10 cellular contexts compared by ENCODE assay signal in genomic region chr1:167518331-167518700, GRCh38. TPM values are rescaled to one million over a fixed set of nuclear protein-coding genes. Genes with fewer than 3 reads are reported as not detected.
DNase-seq lines count a peak whose midpoint lies in the region; ATAC-seq and TF ChIP-seq lines count a peak whose summit lies in the region.
"Had no signal": no experiment of that assay in that cellular context is flagged by ENCODE, and none has a peak within 500 bp of the region (broad histone marks: within the 10 kb centered on the region; RNA-seq: fewer than 3 reads in every experiment).

Gene CD247 (minus strand): TSS chr1:167518529. CDS start chr1:167518465, 64 bp downstream.

- intact Hi-C loops in T-helper 1 cell treated with Interleukin-12 subunit alpha and Interleukin-12 subunit beta and Interleukin-4 antibody, amounts not matched to agents 30 ng/mL and 1 ng/mL, for 36 hours (cut with micrococcal nuclease): loop anchor here (1.0 to 10.0 kb wide), 15 partner anchors 9 to 1024 kb away; partner anchors contain the start of genes CREG1, DCAF6, MPC2 and POU2F1
- intact Hi-C loops in activated T-helper 1 cell treated with anti-CD3 and anti-CD28 coated beads, Interleukin-12 subunit alpha, Interleukin-12 subunit beta, Interleukin-2, Interleukin-4 antibody, amounts not matched to agents 30 ng/mL and 10 ng/mL and 1 ng/mL, durations not matched to agents 14 hours and 24 hours and 36 hours (cut with micrococcal nuclease): loop anchor here (1.0 to 10.0 kb wide), 7 partner anchors 15 to 644 kb away; partner anchors contain the start of gene TADA1
- intact Hi-C loops in stomach (cut with DNase I; ENCODE audit: low total_unique reads): no loop called here

- H2AFZ ChIP-seq in osteoblast (ENCODE audit: low read length): no peak within 1 kb of the TSS

- TF ChIP-seq CTCF in stomach (IDR thresholded peaks at IDR 0.05) (no peak), osteoblast (IDR thresholded peaks at IDR 0.05; ENCODE audit: extremely low read depth, low read depth, low read length) (no peak)

- POLR2A ChIA-PET in naive thymus-derived CD8-positive, alpha-beta T cell (lab: Charles Lee): interaction anchor here (0.6 to 6.6 kb wide), 22 partner anchors 10 to 297 kb away, joined by 3 to 124 read pairs (median 20); partner anchors contain the start of genes CREG1, POU2F1 and RCSD1

- H3K27me3 ChIP-seq in stomach (no peaks in the 10 kb centered on the region), osteoblast (ENCODE audit: insufficient read depth, low read length) (peaks cover 7% of the 10 kb centered on the region)

- peaks cover 43% of the 10 kb centered on the region for H3K36me3 Mint-ChIP-seq in activated T-helper 1 cell treated with anti-CD3 and anti-CD28 coated beads, Interleukin-12 subunit alpha, Interleukin-12 subunit beta, Interleukin-2, Interleukin-4 antibody, amounts not matched to agents 30 ng/mL and 10 ng/mL and 1 ng/mL, durations not matched to agents 14 hours and 24 hours and 36 hours (ENCODE audit: low read depth)
- peaks cover 0 to 27% (median 20%) of the 10 kb centered on the region in 3 donors for H3K36me3 Mint-ChIP-seq in naive thymus-derived CD8-positive, alpha-beta T cell

- peak within 1 kb of the TSS; percentile 97 for H3K4me3 Mint-ChIP-seq in activated T-helper 1 cell treated with anti-CD3 and anti-CD28 coated beads, Interleukin-12 subunit alpha, Interleukin-12 subunit beta, Interleukin-2, Interleukin-4 antibody, amounts not matched to agents 30 ng/mL and 10 ng/mL and 1 ng/mL, durations not matched to agents 14 hours and 24 hours and 36 hours
- peak within 1 kb of the TSS; percentile 93 to 100 (median 99) for H3K4me3 Mint-ChIP-seq in naive thymus-derived CD8-positive, alpha-beta T cell

- H3K4me1 Mint-ChIP-seq in activated T-helper 1 cell treated with anti-CD3 and anti-CD28 coated beads, Interleukin-12 subunit alpha, Interleukin-12 subunit beta, Interleukin-2, Interleukin-4 antibody, amounts not matched to agents 30 ng/mL and 10 ng/mL and 1 ng/mL, durations not matched to agents 14 hours and 24 hours and 36 hours (ENCODE audit: low read depth): peaks cover 55% of the 10 kb centered on the region
- H3K4me1 Mint-ChIP-seq in naive thymus-derived CD8-positive, alpha-beta T cell: peaks cover 13 to 51% (median 38%) of the 10 kb centered on the region in 4 donors

- no peaks in the 10 kb centered on the region for H4K20me1 ChIP-seq in osteoblast (ENCODE audit: insufficient read depth, low read length)

- H3K4me3 ChIP-seq in stomach: peak within 1 kb of the TSS in 3 of 4 donors; percentile 13 to 33 (median 15)
- H3K4me3 ChIP-seq in osteoblast (ENCODE audit: insufficient read depth, low read length): no peak within 1 kb of the TSS

- peak; percentile 70 to 80 for ATAC-seq in naive thymus-derived CD8-positive, alpha-beta T cell

- no peak within 1 kb of the TSS for H3K4me2 ChIP-seq in osteoblast (ENCODE audit: insufficient read depth, low read length)

- H3K79me2 ChIP-seq in osteoblast (ENCODE audit: insufficient read depth, low read length): no peaks in the 10 kb centered on the region

- H3K27me3 Mint-ChIP-seq in activated T-helper 1 cell treated with anti-CD3 and anti-CD28 coated beads, Interleukin-12 subunit alpha, Interleukin-12 subunit beta, Interleukin-2, Interleukin-4 antibody, amounts not matched to agents 30 ng/mL and 10 ng/mL and 1 ng/mL, durations not matched to agents 14 hours and 24 hours and 36 hours (ENCODE audit: insufficient read depth): peaks cover 7% of the 10 kb centered on the region
- H3K27me3 Mint-ChIP-seq in naive thymus-derived CD8-positive, alpha-beta T cell: no peaks in the 10 kb centered on the region

- DNase-seq in activated T-helper 1 cell treated with anti-CD3 and anti-CD28 coated beads, Interleukin-12 subunit alpha, Interleukin-12 subunit beta, Interleukin-2, Interleukin-4 antibody, amounts not matched to agents 30 ng/mL and 10 ng/mL and 1 ng/mL, durations not matched to agents 14 hours and 24 hours and 36 hours (ENCODE audit: low spot score): peak; percentile 73
- peak; percentile 50 to 88 (median 78) for DNase-seq in naive thymus-derived CD8-positive, alpha-beta T cell
- DNase-seq in stomach (no peak), osteoblast (ENCODE audit: insufficient read length, low spot score, missing footprints) (no peak), NCI-H2029 treated with DMSO at 0.1 percent for 48 hours (lab: John Stamatoyannopoulos, UW) (no peak), NCI-H2196 treated with DMSO at 0.1 percent for 48 hours (lab: John Stamatoyannopoulos, UW; ENCODE audit: unreplicated experiment) (no peak), NCI-H1092 (lab: John Stamatoyannopoulos, UW) (no peak)

- H3K36me3 ChIP-seq in stomach: no peaks in the 10 kb centered on the region
- H3K36me3 ChIP-seq in osteoblast (ENCODE audit: insufficient read depth, low read length): no peaks in the 10 kb centered on the region
- H3K36me3 ChIP-seq: esophagus muscularis mucosa had no signal

- 73 to 93% (median 84%) methylated on average over 14 of the region's 14 CpGs for WGBS in stomach, 5 donors

- H3K27ac ChIP-seq in stomach (peak within 1 kb of the TSS; percentile 31 to 59 (median 50)), osteoblast (ENCODE audit: low read depth, low read length) (no peak within 1 kb of the TSS)
- H3K27ac ChIP-seq: esophagus muscularis mucosa had no signal

- peak within 1 kb of the TSS; percentile 98 for H3K27ac Mint-ChIP-seq in activated T-helper 1 cell treated with anti-CD3 and anti-CD28 coated beads, Interleukin-12 subunit alpha, Interleukin-12 subunit beta, Interleukin-2, Interleukin-4 antibody, amounts not matched to agents 30 ng/mL and 10 ng/mL and 1 ng/mL, durations not matched to agents 14 hours and 24 hours and 36 hours
- H3K27ac Mint-ChIP-seq in naive thymus-derived CD8-positive, alpha-beta T cell: peak within 1 kb of the TSS; percentile 97 to 100 (median 99)

- H3K9me3 ChIP-seq in stomach: no peaks in the 10 kb centered on the region
- H3K9me3 ChIP-seq in osteoblast (ENCODE audit: low read depth, low read length): no peaks in the 10 kb centered on the region
- H3K9me3 ChIP-seq: esophagus muscularis mucosa had no signal

- TF ChIP-seq POLR2A in stomach (IDR thresholded peaks at IDR 0.05): no peak

- no peaks in the 10 kb centered on the region for H3K4me1 ChIP-seq in stomach
- H3K4me1 ChIP-seq in osteoblast (ENCODE audit: insufficient read depth, low read length): no peaks in the 10 kb centered on the region
- H3K4me1 ChIP-seq: esophagus muscularis mucosa had no signal

- no peaks in the 10 kb centered on the region for H3K9me3 Mint-ChIP-seq in activated T-helper 1 cell treated with anti-CD3 and anti-CD28 coated beads, Interleukin-12 subunit alpha, Interleukin-12 subunit beta, Interleukin-2, Interleukin-4 antibody, amounts not matched to agents 30 ng/mL and 10 ng/mL and 1 ng/mL, durations not matched to agents 14 hours and 24 hours and 36 hours
- H3K9me3 Mint-ChIP-seq in naive thymus-derived CD8-positive, alpha-beta T cell: peaks cover 0 to 2% (median 0%) of the 10 kb centered on the region in 9 donors

- no peak for TF ChIP-seq EP300 in stomach (IDR thresholded peaks at IDR 0.05)

RNA-seq across cellular contexts. Expression of gene CD247, which starts in this region (rescaled TPM):
- 211 and 220 TPM in 2 replicates for total RNA-seq in T-helper 1 cell treated with Interleukin-12 subunit alpha and Interleukin-12 subunit beta and Interleukin-4 antibody, amounts not matched to agents 30 ng/mL and 1 ng/mL, for 36 hours
- total RNA-seq in activated T-helper 1 cell treated with anti-CD3 and anti-CD28 coated beads, Interleukin-12 subunit alpha, Interleukin-12 subunit beta, Interleukin-2, Interleukin-4 antibody, amounts not matched to agents 30 ng/mL and 10 ng/mL and 1 ng/mL, durations not matched to agents 14 hours and 24 hours and 36 hours: 237 and 238 TPM in 2 replicates
- total RNA-seq in naive thymus-derived CD8-positive, alpha-beta T cell: 100 to 1,000 TPM; 300 to 308 TPM
- 100 to 1,000 TPM; 244 to 325 (median 310) TPM for polyA plus RNA-seq in naive thymus-derived CD8-positive, alpha-beta T cell
- total RNA-seq in stomach: 1 to 10 TPM in 2 of 5 donors, not detected in 3; 5.3 to 6.7 TPM
- polyA plus RNA-seq in stomach: 1 to 10 TPM in 2 of 3 donors, under 1 TPM in 1; 0.68 to 3.1 (median 1.0) TPM
- not detected in 2 replicates for total RNA-seq in osteoblast
- total RNA-seq: M059J had no signal

Comparison
In these comparisons a context has a peak if more than half of its experiments do, and no peak if none do; other contexts are left out.
1. RNA of gene CD247 (total RNA-seq): 300 to 308 TPM in naive thymus-derived CD8-positive, alpha-beta T cell, 237 to 238 TPM in activated T-helper 1 cell treated with anti-CD3 and anti-CD28 coated beads, Interleukin-12 subunit alpha, Interleukin-12 subunit beta, Interleukin-2, Interleukin-4 antibody, amounts not matched to agents 30 ng/mL and 10 ng/mL and 1 ng/mL, durations not matched to agents 14 hours and 24 hours and 36 hours and 211 to 220 TPM in T-helper 1 cell treated with Interleukin-12 subunit alpha and Interleukin-12 subunit beta and Interleukin-4 antibody, amounts not matched to agents 30 ng/mL and 1 ng/mL, for 36 hours; 5.3 to 6.7 TPM in stomach and not detected in osteoblast; every median in the first group is over 10 times any median in the second.
2. RNA of gene CD247 (polyA plus RNA-seq): 244 to 325 TPM in naive thymus-derived CD8-positive, alpha-beta T cell; 0.68 to 3.1 TPM in stomach; every median in the first group is over 10 times any median in the second.
3. DNase-seq: peak in activated T-helper 1 cell treated with anti-CD3 and anti-CD28 coated beads, Interleukin-12 subunit alpha, Interleukin-12 subunit beta, Interleukin-2, Interleukin-4 antibody, amounts not matched to agents 30 ng/mL and 10 ng/mL and 1 ng/mL, durations not matched to agents 14 hours and 24 hours and 36 hours (single experiment) and naive thymus-derived CD8-positive, alpha-beta T cell (10 of 10); none in stomach (single experiment), osteoblast (single experiment), NCI-H2029 treated with DMSO at 0.1 percent for 48 hours (single experiment), NCI-H2196 treated with DMSO at 0.1 percent for 48 hours (single experiment) and NCI-H1092 (single experiment).